In genomic region chr3:155995525-155996370, GRCh38 we compare ENCODE assay signal across 9 cellular contexts.
DNase-seq lines count a peak whose midpoint lies in the region; ATAC-seq and TF ChIP-seq lines count a peak whose summit lies in the region.
"Had no signal": no experiment of that assay in that cellular context is flagged by ENCODE, and none has a peak within 500 bp of the region (broad histone marks: within the 10 kb centered on the region; RNA-seq: fewer than 3 reads in every experiment).

No MANE protein-coding gene starts in this region.

- in situ Hi-C loops in IMR-90 (cut with MboI; ENCODE audit: low sequenced_read_pairs) = loop anchor here (25.0 kb wide), 1 partner anchor 1142 kb away; no protein-coding TSS in a partner anchor

- no peaks in the 10 kb centered on the region for H4K20me1 ChIP-seq in IMR-90 (ENCODE audit: insufficient read depth, low read length)

- CTCF ChIA-PET in IMR-90 (lab: Yijun Ruan, JAX) = interaction anchor here (1.0 kb wide), 1 partner anchor 12 kb away, joined by 4 read pairs; no protein-coding TSS in a partner anchor

- no peak overlapping the region for H4K5ac ChIP-seq in IMR-90 (ENCODE audit: low read depth, low read length)

- H2BK120ac ChIP-seq in IMR-90 (ENCODE audit: low read depth, low read length) = no peak overlapping the region

- H3K14ac ChIP-seq in IMR-90 (replicated peaks; ENCODE audit: low read depth, low read length) = no peak overlapping the region

- H2AK5ac ChIP-seq in IMR-90 (ENCODE audit: low read depth, low read length) = no peak overlapping the region

- no peak overlapping the region for H3K9ac ChIP-seq in IMR-90 (ENCODE audit: low read depth, low read length)

- intact Hi-C loops in IMR-90 (cut with micrococcal nuclease) (loop anchor here (5.0 kb wide), 4 partner anchors 152 to 1242 kb away; no protein-coding TSS in a partner anchor), spleen (cut with DNase I; ENCODE audit: low total_unique reads) (no loop called here)

- ATAC-seq in IMR-90 (ENCODE audit: low read depth) = peak; percentile 95

- no peak overlapping the region for H2BK20ac ChIP-seq in IMR-90 (ENCODE audit: low read depth, low read length)

- TF ChIP-seq POLR2A in IMR-90 (IDR thresholded peaks at IDR 0.05; ENCODE audit: low read depth, low read length) = no peak
- TF ChIP-seq POLR2A in erythroblast (IDR thresholded peaks at IDR 0.05; ENCODE audit: low read length) = no peak
- no peak for TF ChIP-seq POLR2A in spleen (IDR thresholded peaks at IDR 0.05)

- no peak overlapping the region for H2BK5ac ChIP-seq in IMR-90 (ENCODE audit: low read depth, low read length, poor library complexity, severe bottlenecking)

- 67% methylated on average over 3 of the region's 8 CpGs; no CpG with 5 or more reads in 1 of the 2 experiments for WGBS in IMR-90 (ENCODE audit: extremely low coverage in 2 of 2, insufficient read length in 1 of 2), 2 experiments
- WGBS in spleen, 5 donors = 55 to 73% (median 65%) methylated on average over 8 of the region's 8 CpGs

- H3K79me1 ChIP-seq in IMR-90 (ENCODE audit: low read depth in 1 of 2, low read length in 2 of 2) = no peaks in the 10 kb centered on the region

- POLR2A ChIA-PET in IMR-90 (lab: Charles Lee; ENCODE audit: unreplicated experiment) = no interaction called here

- H3K9me3 ChIP-seq in IMR-90 (ENCODE audit: control insufficient read depth, insufficient read depth, low read length) (no peaks in the 10 kb centered on the region), spleen (peaks cover 0 to 19% (median 4%) of the 10 kb centered on the region in 8 donors)
- H3K9me3 ChIP-seq: SJCRH30 had no signal

- peak; percentile 68 for TF ChIP-seq CTCF in IMR-90 (conservative IDR thresholded peaks at IDR 0.05; ENCODE audit: low read depth, low read length)
- peak in 6 of 11 experiments; percentile 19 to 37 (median 21) for TF ChIP-seq CTCF in spleen (IDR thresholded peaks at IDR 0.05 in 8 of 11, conservative IDR thresholded peaks at IDR 0.05 in 3 of 11)

- H2AFZ ChIP-seq in IMR-90 (replicated peaks; ENCODE audit: low read length, poor library complexity) = no peak overlapping the region

- H2AK9ac ChIP-seq in IMR-90 (replicated peaks; ENCODE audit: low read depth, low read length, poor library complexity) = no peak overlapping the region

- DNase-seq in DMS53 treated with DMSO at 0.1 percent for 48 hours (lab: John Stamatoyannopoulos, UW; ENCODE audit: unreplicated experiment) = peak; percentile 22
- peak; percentile 72 for DNase-seq in IMR-90
- DNase-seq in OCI-M1 (lab: John Stamatoyannopoulos, UW) = peak; percentile 60
- peak; percentile 48 for DNase-seq in erythroblast (lab: John Stamatoyannopoulos, UW)
- no peak for DNase-seq in spleen
- no peak for DNase-seq in activated CD8-positive, alpha-beta memory T cell treated with anti-CD3 and anti-CD28 coated beads, Interleukin-2, amount 50 U/mL, for 4 hours
- no peak for DNase-seq in activated CD4-positive, CD25-positive, alpha-beta regulatory T cell treated with anti-CD3 and anti-CD28 coated beads, Interleukin-2, amount 50 U/mL, for 72 hours
- DNase-seq in stimulated activated CD4-positive, alpha-beta T cell treated with anti-CD3 and anti-CD28 coated beads, Interleukin-4, amount 100 ng/mL, for 4 hours = no peak

- H3K27me3 ChIP-seq in IMR-90 (ENCODE audit: control insufficient read depth, insufficient read depth, low read length) (no peaks in the 10 kb centered on the region), spleen (replicated peaks in 1 of 7) (no peaks in the 10 kb centered on the region)
- H3K27me3 ChIP-seq: SJCRH30 had no signal

- dilution Hi-C loops in IMR-90 (cut with HindIII; ENCODE audit: low sequenced_read_pairs, unreplicated experiment) = no loop called here

- H3K27ac ChIP-seq in IMR-90 (ENCODE audit: insufficient read depth, low read length) (no peak overlapping the region), spleen (no peak overlapping the region)
- H3K27ac ChIP-seq: SJCRH30 had no signal

- H4K91ac ChIP-seq in IMR-90 (ENCODE audit: insufficient read depth, low read depth, low read length) = no peak overlapping the region

- H3K4me3 ChIP-seq in IMR-90 (ENCODE audit: insufficient read depth, low read depth, low read length) (no peak overlapping the region), spleen (no peak overlapping the region)
- H3K4me3 ChIP-seq: SJCRH30 had no signal

- H3K4me2 ChIP-seq in IMR-90 (ENCODE audit: low read depth, low read length) = no peak overlapping the region

- no peak overlapping the region for H3K56ac ChIP-seq in IMR-90 (ENCODE audit: extremely low read depth, insufficient read depth, low read length)

- 0 out of 2 replicates have a peak, but pooled peaks cover 2% of the 10 kb centered on the region for H3K4me1 ChIP-seq in IMR-90 (ENCODE audit: control insufficient read depth, insufficient read depth, low read length)
- H3K4me1 ChIP-seq in spleen = no peaks in the 10 kb centered on the region
- H3K4me1 ChIP-seq: SJCRH30 had no signal

- H3K36me3 ChIP-seq in IMR-90 (ENCODE audit: control insufficient read depth, insufficient read depth, low read length) (no peaks in the 10 kb centered on the region), spleen (no peaks in the 10 kb centered on the region)
- H3K36me3 ChIP-seq: SJCRH30 had no signal

- H3K23ac ChIP-seq in IMR-90 (ENCODE audit: low read depth, low read length) = no peak overlapping the region

- H3K4ac ChIP-seq in IMR-90 (ENCODE audit: low read depth, low read length) = no peak overlapping the region

- no peak overlapping the region for H2BK15ac ChIP-seq in IMR-90 (ENCODE audit: low read depth, low read length)

- H4K8ac ChIP-seq in IMR-90 (ENCODE audit: low read depth in 2 of 2, low read length in 2 of 2) = no peak overlapping the region

- H3K9me1 ChIP-seq in IMR-90 (ENCODE audit: insufficient read depth, low read length) = no peaks in the 10 kb centered on the region

- no peak overlapping the region for H3K18ac ChIP-seq in IMR-90 (ENCODE audit: low read depth, low read length)

- peak; percentile 64 for TF ChIP-seq RAD21 in IMR-90 (IDR thresholded peaks at IDR 0.05; ENCODE audit: low read length)

- no TSS peak for BruUV-seq in IMR-90 (replicated peaks; lab: Mats Ljungman, UMichigan)

TF ChIP-seq in IMR-90, 13 proteins besides CTCF, POLR2A, EP300 and RAD21:
- TF ChIP-seq CEBPB (IDR thresholded peaks at IDR 0.05; ENCODE audit: low read depth, low read length) (no peak), ELK1 (IDR thresholded peaks at IDR 0.05; ENCODE audit: borderline replicate concordance, low read depth, low read length) (no peak), RFX5 (IDR thresholded peaks at IDR 0.05; ENCODE audit: low read depth, low read length) (no peak), RCOR1 (IDR thresholded peaks at IDR 0.05; ENCODE audit: insufficient replicate concordance, low read length) (no peak), FOS (IDR thresholded peaks at IDR 0.05; ENCODE audit: low read depth, low read length) (no peak), SMC3 (IDR thresholded peaks at IDR 0.05; ENCODE audit: low read depth, low read length) (peak; percentile 53), MAFK (IDR thresholded peaks at IDR 0.05; ENCODE audit: low read depth, low read length) (no peak)

Comparison
In these comparisons a context has a peak if more than half of its experiments do, and no peak if none do; other contexts are left out.
1. DNase-seq: peak in DMS53 treated with DMSO at 0.1 percent for 48 hours (single experiment), IMR-90 (single experiment), OCI-M1 (single experiment) and erythroblast (2 of 2); none in spleen (single experiment), activated CD8-positive, alpha-beta memory T cell treated with anti-CD3 and anti-CD28 coated beads, Interleukin-2, amount 50 U/mL, for 4 hours (single experiment), activated CD4-positive, CD25-positive, alpha-beta regulatory T cell treated with anti-CD3 and anti-CD28 coated beads, Interleukin-2, amount 50 U/mL, for 72 hours (single experiment) and stimulated activated CD4-positive, alpha-beta T cell treated with anti-CD3 and anti-CD28 coated beads, Interleukin-4, amount 100 ng/mL, for 4 hours (0 of 2).